ENCODE assay signal across 32 cellular contexts in the genomic region with DNA sequence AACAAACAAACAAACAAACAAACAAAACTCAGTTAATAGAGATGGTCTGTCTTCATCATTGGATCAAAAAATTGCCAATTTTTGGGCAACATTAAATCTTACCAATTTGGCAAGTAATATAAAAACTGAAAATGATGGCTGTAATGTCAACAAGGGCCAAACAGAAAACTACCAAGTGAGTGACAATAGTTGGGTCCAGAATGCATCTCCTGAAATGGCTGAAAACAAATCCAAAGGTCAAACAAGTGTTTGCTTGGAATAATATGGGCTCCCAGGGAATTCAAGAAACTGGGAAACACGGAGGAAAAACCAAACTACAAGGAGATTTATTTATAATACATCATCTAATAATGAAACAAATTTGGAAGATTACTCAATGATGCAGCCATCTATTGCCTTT. TPM values are rescaled to one million over a fixed set of nuclear protein-coding genes. Genes with fewer than 3 reads are reported as not detected.
"Had no signal": no experiment of that assay in that cellular context is flagged by ENCODE, and none has a peak within 500 bp of the region (broad histone marks: within the 10 kb centered on the region; RNA-seq: fewer than 3 reads in every experiment).

No MANE protein-coding gene starts in this region.

- H3K4me1 ChIP-seq: suprapubic skin, testis, thyroid gland, tibial artery, tibial nerve, upper lobe of left lung, upper lobe of right lung, uterus, vagina had no signal

- ATAC-seq: stimulated activated effector memory CD8-positive, alpha-beta T cell treated with anti-CD3 and anti-CD28 coated beads, Interleukin-12 subunit alpha, Interleukin-12 subunit beta, amount 100 ng/mL, for 72 hours; stimulated activated memory B cell treated with anti-CD40 and anti-IgM and Interleukin-4, amounts not matched to agents 10 μg/mL and 1 μg/mL and 100 μg/mL, for 72 hours; stimulated activated naive B cell treated with anti-CD40 and anti-IgM and Interleukin-4, amounts not matched to agents 10 μg/mL and 1 μg/mL and 100 μg/mL, for 72 hours; stimulated activated naive CD8-positive, alpha-beta T cell treated with anti-CD3 and anti-CD28 coated beads, Interleukin-15, amount 100 ng/mL, for 72 hours; stimulated activated naive CD8-positive, alpha-beta T cell treated with anti-CD3 and anti-CD28 coated beads, Interleukin-15, Interleukin-2, amounts not matched to agents 100 U/mL and 50 U/mL, for 24 hours; upper lobe of right lung had no signal

- H3K27ac Mint-ChIP-seq: stimulated activated effector memory CD8-positive, alpha-beta T cell treated with anti-CD3 and anti-CD28 coated beads, Interleukin-12 subunit alpha, Interleukin-12 subunit beta, amount 100 ng/mL, for 72 hours; stimulated activated memory B cell treated with anti-CD40 and anti-IgM and Interleukin-4, amounts not matched to agents 10 μg/mL and 1 μg/mL and 100 μg/mL, for 72 hours; stimulated activated naive B cell treated with anti-CD40 and anti-IgM and Interleukin-4, amounts not matched to agents 10 μg/mL and 1 μg/mL and 100 μg/mL, for 72 hours; stimulated activated naive CD8-positive, alpha-beta T cell treated with anti-CD3 and anti-CD28 coated beads, Interleukin-15, amount 100 ng/mL, for 72 hours; stimulated activated naive CD8-positive, alpha-beta T cell treated with anti-CD3 and anti-CD28 coated beads, Interleukin-15, Interleukin-2, amounts not matched to agents 100 ng/mL and 50 ng/mL, for 24 hours; type B pancreatic cell had no signal

- H3K4me3 Mint-ChIP-seq: stimulated activated effector memory CD8-positive, alpha-beta T cell treated with anti-CD3 and anti-CD28 coated beads, Interleukin-12 subunit alpha, Interleukin-12 subunit beta, amount 100 ng/mL, for 72 hours; stimulated activated memory B cell treated with anti-CD40 and anti-IgM and Interleukin-4, amounts not matched to agents 10 μg/mL and 1 μg/mL and 100 μg/mL, for 72 hours; stimulated activated naive B cell treated with anti-CD40 and anti-IgM and Interleukin-4, amounts not matched to agents 10 μg/mL and 1 μg/mL and 100 μg/mL, for 72 hours; stimulated activated naive CD8-positive, alpha-beta T cell treated with anti-CD3 and anti-CD28 coated beads, Interleukin-15, amount 100 ng/mL, for 72 hours; stimulated activated naive CD8-positive, alpha-beta T cell treated with anti-CD3 and anti-CD28 coated beads, Interleukin-15, Interleukin-2, amounts not matched to agents 100 ng/mL and 50 ng/mL, for 24 hours; type B pancreatic cell had no signal

- H3K4me3 ChIP-seq: stomach, suprapubic skin, testis, thoracic aorta, thyroid gland, tibial artery, tibial nerve, transverse colon, upper lobe of left lung, upper lobe of right lung, uterus, vagina had no signal

- H3K27me3 ChIP-seq: stomach, suprapubic skin, testis, thyroid gland, tibial artery, tibial nerve, transverse colon, upper lobe of left lung, upper lobe of right lung, uterus, vagina had no signal

- DNase-seq: stimulated activated CD4-positive, alpha-beta T cell treated with anti-CD3 and anti-CD28 coated beads, Interleukin-2, amount 100 ng/mL, for 48 hours; stimulated activated CD4-positive, alpha-beta T cell treated with anti-CD3 and anti-CD28 coated beads, Interleukin-4, amount 100 ng/mL, for 1 hour; stimulated activated CD4-positive, alpha-beta T cell treated with anti-CD3 and anti-CD28 coated beads, Interleukin-4, amount 100 ng/mL, for 24 hours; stimulated activated CD4-positive, alpha-beta T cell treated with anti-CD3 and anti-CD28 coated beads, Interleukin-4, amount 100 ng/mL, for 4 hours; stimulated activated CD8-positive, alpha-beta memory T cell treated with anti-CD3 and anti-CD28 coated beads, Interleukin-4, amount 100 ng/mL, for 48 hours; stimulated activated naive B cell treated with anti-CD40 and anti-IgM and Interleukin-4, amounts not matched to agents 10 μg/mL and 1 μg/mL and 100 μg/mL, for 72 hours; stimulated activated naive CD4-positive, alpha-beta T cell; stimulated activated naive CD4-positive, alpha-beta T cell treated with Interleukin-2 at 50 U/mL for 16 hours; stimulated activated naive CD8-positive, alpha-beta T cell treated with anti-CD3 and anti-CD28 coated beads, Interleukin-15, amount 100 ng/mL, for 72 hours; stimulated activated naive CD8-positive, alpha-beta T cell treated with anti-CD3 and anti-CD28 coated beads, Interleukin-15, Interleukin-2, amounts not matched to agents 100 U/mL and 50 U/mL, for 24 hours; stomach; substantia nigra; testis; thyroid gland; tibial artery; transverse colon; trophoblast cell; upper lobe of left lung; upper lobe of right lung; uterus had no signal

- H3K27me3 Mint-ChIP-seq: stimulated activated memory B cell treated with anti-CD40 and anti-IgM and Interleukin-4, amounts not matched to agents 10 μg/mL and 1 μg/mL and 100 μg/mL, for 72 hours; stimulated activated naive CD8-positive, alpha-beta T cell treated with anti-CD3 and anti-CD28 coated beads, Interleukin-15, Interleukin-2, amounts not matched to agents 100 ng/mL and 50 ng/mL, for 24 hours; type B pancreatic cell had no signal

- H3K36me3 ChIP-seq: stomach, suprapubic skin, thoracic aorta, thyroid gland, tibial artery, tibial nerve, transverse colon, upper lobe of left lung, upper lobe of right lung, uterus, vagina had no signal

- H3K4me1 Mint-ChIP-seq: stimulated activated effector memory CD8-positive, alpha-beta T cell treated with anti-CD3 and anti-CD28 coated beads, Interleukin-12 subunit alpha, Interleukin-12 subunit beta, amount 100 ng/mL, for 72 hours; stimulated activated memory B cell treated with anti-CD40 and anti-IgM and Interleukin-4, amounts not matched to agents 10 μg/mL and 1 μg/mL and 100 μg/mL, for 72 hours; stimulated activated naive B cell treated with anti-CD40 and anti-IgM and Interleukin-4, amounts not matched to agents 10 μg/mL and 1 μg/mL and 100 μg/mL, for 72 hours; stimulated activated naive CD8-positive, alpha-beta T cell treated with anti-CD3 and anti-CD28 coated beads, Interleukin-15, amount 100 ng/mL, for 72 hours had no signal

- H3K9me3 ChIP-seq: stomach, suprapubic skin, testis, thoracic aorta, thyroid gland, tibial artery, tibial nerve, transverse colon, upper lobe of left lung, upper lobe of right lung, uterus, vagina had no signal

- H3K36me3 Mint-ChIP-seq: stimulated activated effector memory CD8-positive, alpha-beta T cell treated with anti-CD3 and anti-CD28 coated beads, Interleukin-12 subunit alpha, Interleukin-12 subunit beta, amount 100 ng/mL, for 72 hours; stimulated activated memory B cell treated with anti-CD40 and anti-IgM and Interleukin-4, amounts not matched to agents 10 μg/mL and 1 μg/mL and 100 μg/mL, for 72 hours; stimulated activated naive B cell treated with anti-CD40 and anti-IgM and Interleukin-4, amounts not matched to agents 10 μg/mL and 1 μg/mL and 100 μg/mL, for 72 hours; type B pancreatic cell had no signal

- H3K9me3 Mint-ChIP-seq: stimulated activated effector memory CD8-positive, alpha-beta T cell treated with anti-CD3 and anti-CD28 coated beads, Interleukin-12 subunit alpha, Interleukin-12 subunit beta, amount 100 ng/mL, for 72 hours; stimulated activated memory B cell treated with anti-CD40 and anti-IgM and Interleukin-4, amounts not matched to agents 10 μg/mL and 1 μg/mL and 100 μg/mL, for 72 hours; stimulated activated naive CD8-positive, alpha-beta T cell treated with anti-CD3 and anti-CD28 coated beads, Interleukin-15, Interleukin-2, amounts not matched to agents 100 ng/mL and 50 ng/mL, for 24 hours; type B pancreatic cell had no signal

- FAIRE-seq: urothelium cell line had no signal

- H3K27ac ChIP-seq: stomach, suprapubic skin, testis, thoracic aorta, thyroid gland, tibial artery, tibial nerve, transverse colon, upper lobe of left lung, upper lobe of right lung, uterus, vagina had no signal

RNA-seq across cellular contexts. Expression of a gene that starts 25.1 kb away (rescaled TPM):
- total RNA-seq: subcutaneous adipose tissue, thyroid gland, tibial nerve, ureter, urinary bladder, uterus, vagina had no signal
- polyA plus RNA-seq: stomach had no signal
